Comparison of ENCODE assay signal across 15 cellular contexts in the genomic region with DNA sequence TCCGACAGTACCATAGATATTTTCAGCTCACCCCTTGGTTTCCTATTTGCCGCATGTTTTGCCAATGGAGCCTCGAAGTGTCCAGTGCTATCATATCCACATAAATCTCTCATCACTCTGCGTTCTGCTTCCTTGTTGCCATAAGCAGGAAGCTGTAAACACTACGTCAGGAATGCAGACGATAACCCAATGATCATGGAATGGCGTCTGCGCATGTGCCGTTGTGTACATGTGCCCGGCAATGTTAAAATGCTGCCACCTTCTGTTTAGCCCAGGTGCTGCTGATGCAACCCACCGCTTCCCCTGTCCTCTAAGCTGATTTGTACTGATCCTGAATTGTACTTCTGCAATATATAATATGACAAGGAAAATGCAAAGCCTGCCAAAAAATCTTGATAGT.
DNase-seq lines count a peak whose midpoint lies in the region; ATAC-seq and TF ChIP-seq lines count a peak whose summit lies in the region.
"Had no signal": no experiment of that assay in that cellular context is flagged by ENCODE, and none has a peak within 500 bp of the region (broad histone marks: within the 10 kb centered on the region; RNA-seq: fewer than 3 reads in every experiment).

No MANE protein-coding gene starts in this region.

- H2AFZ ChIP-seq in neuronal stem cell (ENCODE audit: low read length): no peak overlapping the region

- H2BK12ac ChIP-seq in neuronal stem cell (ENCODE audit: low read length): no peak overlapping the region

- H2BK5ac ChIP-seq in neuronal stem cell (ENCODE audit: low read length): no peak overlapping the region

- no peak overlapping the region for H3K27ac Mint-ChIP-seq in immature natural killer cell

- H3K4me1 Mint-ChIP-seq in immature natural killer cell: no peaks in the 10 kb centered on the region

- H2AK5ac ChIP-seq in neuronal stem cell (ENCODE audit: low read depth, low read length): no peak overlapping the region

- H3K23ac ChIP-seq in neuronal stem cell (ENCODE audit: low read depth, low read length, poor library complexity): no peak overlapping the region

- H3K27me3 Mint-ChIP-seq in immature natural killer cell (ENCODE audit: low read depth in 3 of 3): peaks cover 0 to 2% (median 0%) of the 10 kb centered on the region in 3 donors

- no peak overlapping the region for H3K4ac ChIP-seq in neuronal stem cell (ENCODE audit: low read length)

- H3K27me3 ChIP-seq in neuronal stem cell (ENCODE audit: control insufficient read depth in 3 of 3, insufficient read depth in 3 of 3, low read depth in 1 of 3, low read length in 3 of 3): no peaks in the 10 kb centered on the region
- H3K27me3 ChIP-seq: spleen had no signal

- no peak overlapping the region for H3K4me3 ChIP-seq in neuronal stem cell (ENCODE audit: low read length in 2 of 2)
- H3K4me3 ChIP-seq: lower lobe of right lung, spleen, thoracic aorta had no signal

- H3K4me3 Mint-ChIP-seq in immature natural killer cell: no peak overlapping the region

- no peak overlapping the region for H4K91ac ChIP-seq in neuronal stem cell (ENCODE audit: low read depth, low read length, poor library complexity)

- H2BK120ac ChIP-seq in neuronal stem cell (ENCODE audit: low read depth, low read length): no peak overlapping the region

- no peak overlapping the region for H3K27ac ChIP-seq in VCaP
- no peak overlapping the region for H3K27ac ChIP-seq in neuronal stem cell (replicated peaks; ENCODE audit: low read length)
- H3K27ac ChIP-seq: lower lobe of right lung, thoracic aorta had no signal

- no peaks in the 10 kb centered on the region for H3K79me1 ChIP-seq in neuronal stem cell (ENCODE audit: low read depth, low read length)

- no peak overlapping the region for H3K4me2 ChIP-seq in neuronal stem cell (ENCODE audit: insufficient read depth, low read length, poor library complexity, severe bottlenecking)

- peaks cover 0 to 4% of the 10 kb centered on the region in 2 donors for H3K9me3 ChIP-seq in neuronal stem cell (replicated peaks in 1 of 2; ENCODE audit: control insufficient read depth in 2 of 2, insufficient read depth in 1 of 2, low read depth in 1 of 2, low read length in 2 of 2)
- H3K9me3 ChIP-seq: Caco-2, lower lobe of right lung, spleen, thoracic aorta had no signal

- H3K9ac ChIP-seq in neuronal stem cell (ENCODE audit: low read depth, low read length, poor library complexity): no peak overlapping the region

- no peak overlapping the region for H4K8ac ChIP-seq in neuronal stem cell (ENCODE audit: low read depth, low read length)

- WGBS in neuronal stem cell (ENCODE audit: extremely low coverage in 2 of 2, insufficient read length in 2 of 2, insufficient replicate concordance in 1 of 2), 2 donors: no CpG with 5 or more reads among the region's 11 CpGs

- no peak overlapping the region for H3K14ac ChIP-seq in neuronal stem cell (ENCODE audit: low read length)

- peaks cover 3% of the 10 kb centered on the region in 2 donors for H3K4me1 ChIP-seq in neuronal stem cell (ENCODE audit: control insufficient read depth in 2 of 2, insufficient read depth in 1 of 2, low read depth in 1 of 2, low read length in 2 of 2)
- H3K4me1 ChIP-seq: Caco-2 had no signal

- peak; percentile 75 for TF ChIP-seq CTCF in VCaP (conservative IDR thresholded peaks at IDR 0.05)

- H3K36me3 ChIP-seq in neuronal stem cell (replicated peaks in 1 of 2; ENCODE audit: control insufficient read depth in 2 of 2, insufficient read depth in 2 of 2, low read length in 2 of 2): no peaks in the 10 kb centered on the region
- H3K36me3 ChIP-seq: lower lobe of right lung, spleen, thoracic aorta had no signal

- H2BK15ac ChIP-seq in neuronal stem cell (ENCODE audit: low read length): no peak overlapping the region

- no peak for ATAC-seq in HG03280 (IDR thresholded peaks at IDR 0.05; ENCODE audit: unreplicated experiment)
- ATAC-seq: lower lobe of right lung had no signal

- peak overlapping the region; percentile 35 for H3K18ac ChIP-seq in neuronal stem cell (ENCODE audit: low read length)

- peak; percentile 35 for DNase-seq in DMS 273 (lab: John Stamatoyannopoulos, UW; ENCODE audit: unreplicated experiment)
- DNase-seq in DMS 273 treated with DMSO at 0.1 percent for 48 hours (lab: John Stamatoyannopoulos, UW): no peak
- peak; percentile 88 for DNase-seq in NCI-H146 (lab: John Stamatoyannopoulos, UW)
- DNase-seq in neuronal stem cell (ENCODE audit: low spot score): no peak
- no peak for DNase-seq in activated T-cell treated with anti-CD3 and anti-CD28 coated beads, Interleukin-2, amount 50 U/mL, for 1 hour
- no peak for DNase-seq in immature natural killer cell
- DNase-seq: activated CD4-positive, alpha-beta T cell treated with anti-CD3 and anti-CD28 coated beads, Interleukin-2, amount 50 U/mL, for 1 hour; activated effector memory CD4-positive, alpha-beta T cell treated with Interleukin-2 at 50 U/mL for 16 hours; Caco-2; lower lobe of right lung; NCI-H1105; spleen had no signal

- peaks cover 4 to 24% (median 8%) of the 10 kb centered on the region in 6 donors for H3K9me3 Mint-ChIP-seq in immature natural killer cell

- no peaks in the 10 kb centered on the region for H3K36me3 Mint-ChIP-seq in immature natural killer cell

Comparison
In these comparisons a context has a peak if more than half of its experiments do, and no peak if none do; other contexts are left out.
1. DNase-seq: peak in DMS 273 (single experiment) and NCI-H146 (single experiment); none in DMS 273 treated with DMSO at 0.1 percent for 48 hours (single experiment), neuronal stem cell (single experiment), activated T-cell treated with anti-CD3 and anti-CD28 coated beads, Interleukin-2, amount 50 U/mL, for 1 hour (single experiment) and immature natural killer cell (0 of 3).